In the genomic region with DNA sequence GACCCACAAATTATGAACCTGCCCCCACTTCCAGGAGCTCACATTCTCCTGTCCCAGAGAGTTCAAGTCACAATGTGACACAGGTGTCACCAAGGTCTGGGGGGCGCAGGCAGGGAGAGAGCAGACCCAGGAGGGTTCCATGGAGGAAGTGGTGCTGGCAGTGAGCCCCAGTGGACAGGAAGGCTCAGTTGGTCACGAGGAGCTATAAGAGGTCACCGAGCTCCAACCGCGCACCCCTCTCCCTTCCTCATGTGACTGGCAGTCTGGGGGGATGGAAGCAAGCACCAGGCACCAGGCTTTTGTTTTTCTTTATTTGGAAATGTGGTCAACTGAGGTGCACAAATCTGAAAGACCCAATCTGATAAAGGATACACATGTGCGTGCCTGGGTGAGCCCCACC, we compare ENCODE assay signal across 39 cellular contexts. TPM values are rescaled to one million over a fixed set of nuclear protein-coding genes. Genes with fewer than 3 reads are reported as not detected.
DNase-seq lines count a peak whose midpoint lies in the region; ATAC-seq and TF ChIP-seq lines count a peak whose summit lies in the region.
"Had no signal": no experiment of that assay in that cellular context is flagged by ENCODE, and none has a peak within 500 bp of the region (broad histone marks: within the 10 kb centered on the region; RNA-seq: fewer than 3 reads in every experiment).

No MANE protein-coding gene starts in this region.

- H4K20me1 ChIP-seq in PC-9 (ENCODE audit: insufficient read depth): no peaks in the 10 kb centered on the region

- CTCF ChIA-PET in PC-9 (lab: Charles Lee): no interaction called here

- H3K9me3 Mint-ChIP-seq in activated T-helper 2 cell treated with anti-CD3 and anti-CD28 coated beads, Interferon-gamma antibody, Interleukin-2, Interleukin-4, amounts not matched to agents 10 μg/mL and 5 μg/mL and 100 μg/mL, durations not matched to agents 14 hours and 24 hours and 36 hours: peaks cover 16% of the 10 kb centered on the region
- H3K9me3 Mint-ChIP-seq: mesothelial cell of epicardium had no signal

- H3K4me3 Mint-ChIP-seq in activated T-helper 2 cell treated with anti-CD3 and anti-CD28 coated beads, Interferon-gamma antibody, Interleukin-2, Interleukin-4, amounts not matched to agents 10 μg/mL and 5 μg/mL and 100 μg/mL, durations not matched to agents 14 hours and 24 hours and 36 hours (ENCODE audit: low read depth): no peak overlapping the region
- H3K4me3 Mint-ChIP-seq: activated CD4-positive, alpha-beta T cell treated with anti-CD3 and anti-CD28 coated beads, Interleukin-2, amount 10 ng/mL, durations not matched to agents 7 days and 5 days; activated CD8-positive, alpha-beta memory T cell treated with anti-CD3 and anti-CD28 coated beads, Interleukin-2, amount 10 ng/mL, durations not matched to agents 7 days and 5 days; activated naive CD8-positive, alpha-beta T cell treated with anti-CD3 and anti-CD28 coated beads, Interleukin-2, amount 10 ng/mL, durations not matched to agents 7 days and 5 days; activated T-cell treated with anti-CD3 and anti-CD28 coated beads, Interleukin-2, amount 50 U/mL, for 4 hours; mesothelial cell of epicardium; naive thymus-derived CD4-positive, alpha-beta T cell; stimulated activated memory B cell treated with anti-CD40 and anti-IgM and Interleukin-4, amounts not matched to agents 10 μg/mL and 1 μg/mL and 100 μg/mL, for 72 hours; WTC11 had no signal

- 0 out of 2 replicates have a peak, but pooled peaks cover 5% of the 10 kb centered on the region for H3F3A ChIP-seq in PC-9 (ENCODE audit: insufficient read depth, low read depth)

- H3K9me3 ChIP-seq in left ventricle myocardium inferior (replicated peaks): peaks cover 7% of the 10 kb centered on the region
- no peaks in the 10 kb centered on the region for H3K9me3 ChIP-seq in adrenal gland (replicated peaks in 1 of 3)
- H3K9me3 ChIP-seq in PC-9 (ENCODE audit: insufficient read depth, low read depth): no peaks in the 10 kb centered on the region
- H3K9me3 ChIP-seq: BE2C had no signal

- H3K27ac Mint-ChIP-seq in activated T-helper 2 cell treated with anti-CD3 and anti-CD28 coated beads, Interferon-gamma antibody, Interleukin-2, Interleukin-4, amounts not matched to agents 10 μg/mL and 5 μg/mL and 100 μg/mL, durations not matched to agents 14 hours and 24 hours and 36 hours: no peak overlapping the region
- H3K27ac Mint-ChIP-seq: activated CD4-positive, alpha-beta T cell treated with anti-CD3 and anti-CD28 coated beads, Interleukin-2, amount 10 ng/mL, durations not matched to agents 7 days and 5 days; activated CD8-positive, alpha-beta memory T cell treated with anti-CD3 and anti-CD28 coated beads, Interleukin-2, amount 10 ng/mL, durations not matched to agents 7 days and 5 days; mesothelial cell of epicardium; naive thymus-derived CD4-positive, alpha-beta T cell; progenitor cell of endocrine pancreas; stimulated activated memory B cell treated with anti-CD40 and anti-IgM and Interleukin-4, amounts not matched to agents 10 μg/mL and 1 μg/mL and 100 μg/mL, for 72 hours; WTC11 had no signal

- peaks cover 56% of the 10 kb centered on the region for H3K27me3 ChIP-seq in left ventricle myocardium inferior (ENCODE audit: low read depth)
- no peaks in the 10 kb centered on the region for H3K27me3 ChIP-seq in adrenal gland
- no peaks in the 10 kb centered on the region for H3K27me3 ChIP-seq in PC-9 (ENCODE audit: insufficient read depth, low read depth)
- H3K27me3 ChIP-seq: BE2C, cardiac muscle cell had no signal

- TF ChIP-seq POLR2A in adrenal gland (IDR thresholded peaks at IDR 0.05): no peak

- ATAC-seq in left ventricle myocardium superior: peak; percentile 23
- ATAC-seq: activated CD8-positive, alpha-beta memory T cell treated with anti-CD3 and anti-CD28 coated beads, Interleukin-2, amount 10 ng/mL, durations not matched to agents 7 days and 5 days; activated T-cell treated with anti-CD3 and anti-CD28 coated beads, Interleukin-2, amount 50 U/mL, for 4 hours; GM12878; naive thymus-derived CD4-positive, alpha-beta T cell; Panc1; stimulated activated memory B cell treated with anti-CD40 and anti-IgM and Interleukin-4, amounts not matched to agents 10 μg/mL and 1 μg/mL and 100 μg/mL, for 72 hours; WTC11 had no signal

- no TSS peak for BruUV-seq in PC-9 (replicated peaks; lab: Mats Ljungman, UMichigan)

- H3K36me3 ChIP-seq in left ventricle myocardium inferior (no peaks in the 10 kb centered on the region), adrenal gland (replicated peaks in 1 of 2) (no peaks in the 10 kb centered on the region), PC-9 (ENCODE audit: low read depth) (no peaks in the 10 kb centered on the region)
- H3K36me3 ChIP-seq: BE2C, cardiac muscle cell had no signal

- H3K4me2 ChIP-seq in PC-9: no peak overlapping the region

- WGBS in adrenal gland, 4 donors: 61 to 70% (median 64%) methylated on average over 5 to 6 of the region's 6 CpGs

- H3K4me3 ChIP-seq in left ventricle myocardium inferior (no peak overlapping the region), adrenal gland (no peak overlapping the region), PC-9 (no peak overlapping the region)
- H3K4me3 ChIP-seq: cardiac muscle cell, coronary artery, GM12878 had no signal

- peaks cover 15% of the 10 kb centered on the region for H3K36me3 Mint-ChIP-seq in activated T-helper 2 cell treated with anti-CD3 and anti-CD28 coated beads, Interferon-gamma antibody, Interleukin-2, Interleukin-4, amounts not matched to agents 10 μg/mL and 5 μg/mL and 100 μg/mL, durations not matched to agents 14 hours and 24 hours and 36 hours (ENCODE audit: low read depth)
- H3K36me3 Mint-ChIP-seq: mesothelial cell of epicardium, WTC11 had no signal

- H3K27me3 Mint-ChIP-seq in activated T-helper 2 cell treated with anti-CD3 and anti-CD28 coated beads, Interferon-gamma antibody, Interleukin-2, Interleukin-4, amounts not matched to agents 10 μg/mL and 5 μg/mL and 100 μg/mL, durations not matched to agents 14 hours and 24 hours and 36 hours (ENCODE audit: low read depth): peaks cover 2% of the 10 kb centered on the region
- H3K27me3 Mint-ChIP-seq: activated naive CD8-positive, alpha-beta T cell treated with anti-CD3 and anti-CD28 coated beads, Interleukin-2, amount 10 ng/mL, durations not matched to agents 7 days and 5 days had no signal

- no peaks in the 10 kb centered on the region for H3K9me2 ChIP-seq in PC-9 (ENCODE audit: insufficient read depth)

- DNase-seq in left ventricle myocardium superior (no peak), left ventricle myocardium inferior (no peak), adrenal gland (peak in 6 of 7 donors; percentile 27 to 59 (median 38)), mucosa of gallbladder (ENCODE audit: low spot score) (peak; percentile 36), PC-9 (no peak)
- DNase-seq in activated T-helper 2 cell treated with anti-CD3 and anti-CD28 coated beads, Interferon-gamma antibody, Interleukin-2, Interleukin-4, amounts not matched to agents 10 μg/mL and 5 μg/mL and 100 μg/mL, durations not matched to agents 14 hours and 24 hours and 36 hours (ENCODE audit: low spot score): no peak
- no peak for DNase-seq in stimulated activated CD4-positive, alpha-beta T cell treated with anti-CD3 and anti-CD28 coated beads, Interleukin-4, amount 100 ng/mL, for 1 hour
- DNase-seq: activated CD4-positive, alpha-beta T cell treated with anti-CD3 and anti-CD28 coated beads, Interleukin-2, amount 10 ng/mL, durations not matched to agents 7 days and 5 days; activated CD8-positive, alpha-beta memory T cell treated with anti-CD3 and anti-CD28 coated beads, Interleukin-2, amount 10 ng/mL, durations not matched to agents 7 days and 5 days; activated gamma-delta T cell treated with Interleukin-2 at 50 U/mL for 16 hours; activated naive CD8-positive, alpha-beta T cell treated with anti-CD3 and anti-CD28 coated beads, Interleukin-2, amount 10 ng/mL, durations not matched to agents 7 days and 5 days; activated T-cell treated with anti-CD3 and anti-CD28 coated beads, Interleukin-2, amount 50 U/mL, for 4 hours; BE2C; COR-L47; effector memory CD4-positive, alpha-beta T cell; H7; immature natural killer cell; KBM-7; MM.1S; naive thymus-derived CD4-positive, alpha-beta T cell; NCI-H1417 treated with DMSO at 0.1 percent for 48 hours; NCI-H2081; NCI-H345; NCI-H69; SIG-M5 had no signal

- H2AFZ ChIP-seq in PC-9: no peak overlapping the region

- POLR2A ChIA-PET in PC-9 (lab: Charles Lee; ENCODE audit: unreplicated experiment): no interaction called here

- no peak for TF ChIP-seq CTCF in left ventricle myocardium inferior (IDR thresholded peaks at IDR 0.05; ENCODE audit: borderline replicate concordance)
- TF ChIP-seq CTCF in adrenal gland (IDR thresholded peaks at IDR 0.05): no peak
- TF ChIP-seq CTCF in PC-9 (conservative IDR thresholded peaks at IDR 0.05): no peak

- no peaks in the 10 kb centered on the region for H3K79me2 ChIP-seq in PC-9 (ENCODE audit: low read depth)

- H3K27ac ChIP-seq in left ventricle myocardium inferior (replicated peaks) (no peak overlapping the region), adrenal gland (no peak overlapping the region), PC-9 (no peak overlapping the region)
- H3K27ac ChIP-seq: cardiac muscle cell, coronary artery had no signal

- intact Hi-C loops in left ventricle myocardium superior (cut with micrococcal nuclease): no loop called here
- intact Hi-C loops in left ventricle myocardium inferior (cut with micrococcal nuclease): no loop called here
- intact Hi-C loops in adrenal gland (cut with DNase I): no loop called here
- intact Hi-C loops in activated T-helper 2 cell treated with anti-CD3 and anti-CD28 coated beads, Interferon-gamma antibody, Interleukin-2, Interleukin-4, amounts not matched to agents 10 μg/mL and 5 μg/mL and 100 μg/mL, durations not matched to agents 14 hours and 24 hours and 36 hours (cut with micrococcal nuclease): no loop called here
- intact Hi-C loops in PC-9 (cut with micrococcal nuclease; ENCODE audit: unreplicated experiment): no loop called here

- H3K4me1 ChIP-seq in left ventricle myocardium inferior (no peaks in the 10 kb centered on the region), adrenal gland (replicated peaks in 1 of 2) (no peaks in the 10 kb centered on the region), PC-9 (replicated peaks; ENCODE audit: insufficient read depth) (no peaks in the 10 kb centered on the region)
- H3K4me1 ChIP-seq: BE2C had no signal

- peaks cover 19% of the 10 kb centered on the region for H3K4me1 Mint-ChIP-seq in activated T-helper 2 cell treated with anti-CD3 and anti-CD28 coated beads, Interferon-gamma antibody, Interleukin-2, Interleukin-4, amounts not matched to agents 10 μg/mL and 5 μg/mL and 100 μg/mL, durations not matched to agents 14 hours and 24 hours and 36 hours (ENCODE audit: low read depth)
- H3K4me1 Mint-ChIP-seq: mesothelial cell of epicardium had no signal

RNA-seq across cellular contexts. Expression of gene ITGAD, which starts 2.5 kb away (rescaled TPM):
- total RNA-seq in left ventricle myocardium superior: not detected
- not detected for total RNA-seq in left ventricle myocardium inferior
- total RNA-seq in adrenal gland: under 1 TPM in 3 of 8 donors, not detected in 5; 0.04 to 0.35 (median 0.23) TPM
- polyA plus RNA-seq in adrenal gland: under 1 TPM; 0.03 to 0.16 (median 0.09) TPM
- total RNA-seq in mucosa of gallbladder: 0.09 TPM
- 0.18 and 0.21 TPM in 2 replicates for total RNA-seq in activated T-helper 2 cell treated with anti-CD3 and anti-CD28 coated beads, Interferon-gamma antibody, Interleukin-2, Interleukin-4, amounts not matched to agents 10 μg/mL and 5 μg/mL and 100 μg/mL, durations not matched to agents 14 hours and 24 hours and 36 hours
- total RNA-seq in PC-9 (2021): not detected in 2 replicates
- total RNA-seq: activated CD4-positive, alpha-beta T cell treated with anti-CD3 and anti-CD28 coated beads, Interleukin-2, amount 10 ng/mL, durations not matched to agents 7 days and 5 days; astrocyte; cardiac muscle cell; epithelial cell of proximal tubule; glomerular endothelial cell; H7; HT1080; mesothelial cell of epicardium; progenitor cell of endocrine pancreas; WTC11 had no signal
- polyA plus RNA-seq: cardiac muscle cell; naive thymus-derived CD4-positive, alpha-beta T cell had no signal

RNA-seq across cellular contexts. Expression of gene COX6A2, which starts 32.5 kb away (rescaled TPM):
- 1,516 TPM for total RNA-seq in left ventricle myocardium superior
- 1,568 TPM for total RNA-seq in left ventricle myocardium inferior
- not detected for total RNA-seq in adrenal gland
- polyA plus RNA-seq in adrenal gland: 1 to 10 TPM in 2 of 3 donors, not detected in 1; 2.8 to 5.2 TPM
- 1.3 TPM for total RNA-seq in mucosa of gallbladder
- not detected in 2 replicates for total RNA-seq in activated T-helper 2 cell treated with anti-CD3 and anti-CD28 coated beads, Interferon-gamma antibody, Interleukin-2, Interleukin-4, amounts not matched to agents 10 μg/mL and 5 μg/mL and 100 μg/mL, durations not matched to agents 14 hours and 24 hours and 36 hours
- not detected in 2 replicates for total RNA-seq in PC-9 (2021)
- total RNA-seq: activated CD4-positive, alpha-beta T cell treated with anti-CD3 and anti-CD28 coated beads, Interleukin-2, amount 10 ng/mL, durations not matched to agents 7 days and 5 days; activated CD8-positive, alpha-beta memory T cell treated with anti-CD3 and anti-CD28 coated beads, Interleukin-2, amount 10 ng/mL, durations not matched to agents 7 days and 5 days; activated naive CD8-positive, alpha-beta T cell treated with anti-CD3 and anti-CD28 coated beads, Interleukin-2, amount 10 ng/mL, durations not matched to agents 7 days and 5 days; activated T-cell treated with anti-CD3 and anti-CD28 coated beads, Interleukin-2, amount 50 U/mL, for 4 hours; astrocyte; epithelial cell of proximal tubule; glomerular endothelial cell; GM12878; H7; HT1080; mesothelial cell of epicardium; naive thymus-derived CD4-positive, alpha-beta T cell; progenitor cell of endocrine pancreas; T-helper 2 cell treated with Interferon-gamma antibody and Interleukin-4, amounts not matched to agents 100 ng/mL and 5 ng/mL, for 36 hours; urinary bladder; WTC11 had no signal
- polyA plus RNA-seq: GM12878; naive thymus-derived CD4-positive, alpha-beta T cell; urinary bladder had no signal

RNA-seq across cellular contexts. Expression of gene ITGAX, which starts 40.7 kb away (rescaled TPM):
- total RNA-seq in left ventricle myocardium superior (3.2 TPM), left ventricle myocardium inferior (1.4 TPM), adrenal gland (1 to 10 TPM; 1.4 to 8.1 (median 2.9) TPM), mucosa of gallbladder (16.1 TPM), PC-9 (2021) (1.1 and 1.2 TPM in 2 replicates)
- polyA plus RNA-seq in adrenal gland: 10 to 100 TPM in 1 of 3 donors, 1 to 10 TPM in 2; 1.7 to 84.9 (median 3.7) TPM
- total RNA-seq in activated T-helper 2 cell treated with anti-CD3 and anti-CD28 coated beads, Interferon-gamma antibody, Interleukin-2, Interleukin-4, amounts not matched to agents 10 μg/mL and 5 μg/mL and 100 μg/mL, durations not matched to agents 14 hours and 24 hours and 36 hours: 56.2 and 56.9 TPM in 2 replicates
- total RNA-seq: mesothelial cell of epicardium, progenitor cell of endocrine pancreas had no signal
- polyA plus RNA-seq: cardiac muscle cell had no signal

RNA-seq across cellular contexts. Expression of gene ZNF843, which starts 46.9 kb away (rescaled TPM):
- total RNA-seq in left ventricle myocardium superior (1.6 TPM), left ventricle myocardium inferior (3.2 TPM), adrenal gland (1 to 10 TPM in 6 of 8 donors, under 1 TPM in 2; 0.61 to 3.1 (median 1.8) TPM), mucosa of gallbladder (1.2 TPM), PC-9 (2021) (0.85 and 0.88 TPM in 2 replicates)
- polyA plus RNA-seq in adrenal gland: under 1 TPM; 0.37 to 0.97 (median 0.73) TPM
- total RNA-seq in activated T-helper 2 cell treated with anti-CD3 and anti-CD28 coated beads, Interferon-gamma antibody, Interleukin-2, Interleukin-4, amounts not matched to agents 10 μg/mL and 5 μg/mL and 100 μg/mL, durations not matched to agents 14 hours and 24 hours and 36 hours: 0.27 and 0.41 TPM in 2 replicates
- total RNA-seq: epithelial cell of proximal tubule, HT1080 had no signal

Comparison
In these comparisons a context has a peak if more than half of its experiments do, and no peak if none do; other contexts are left out.
1. DNase-seq: peak in adrenal gland (6 of 7) and mucosa of gallbladder (single experiment); none in left ventricle myocardium superior (single experiment), left ventricle myocardium inferior (single experiment), activated T-helper 2 cell treated with anti-CD3 and anti-CD28 coated beads, Interferon-gamma antibody, Interleukin-2, Interleukin-4, amounts not matched to agents 10 μg/mL and 5 μg/mL and 100 μg/mL, durations not matched to agents 14 hours and 24 hours and 36 hours (single experiment), stimulated activated CD4-positive, alpha-beta T cell treated with anti-CD3 and anti-CD28 coated beads, Interleukin-4, amount 100 ng/mL, for 1 hour (single experiment) and PC-9 (0 of 2).
2. RNA of gene COX6A2, which starts 32.5 kb away (total RNA-seq): 1,568 TPM in left ventricle myocardium inferior (single experiment) and 1,516 TPM in left ventricle myocardium superior (single experiment); 1.3 TPM in mucosa of gallbladder (single experiment), not detected in adrenal gland, not detected in activated T-helper 2 cell treated with anti-CD3 and anti-CD28 coated beads, Interferon-gamma antibody, Interleukin-2, Interleukin-4, amounts not matched to agents 10 μg/mL and 5 μg/mL and 100 μg/mL, durations not matched to agents 14 hours and 24 hours and 36 hours and not detected in PC-9; every median in the first group is over 100 times any median in the second.